ENCODE assay signal across 28 cellular contexts in genomic region chr4:73860175-73860574, GRCh38. TPM values are rescaled to one million over a fixed set of nuclear protein-coding genes. Genes with fewer than 3 reads are reported as not detected.
"Had no signal": no experiment of that assay in that cellular context is flagged by ENCODE, and none has a peak within 500 bp of the region (broad histone marks: within the 10 kb centered on the region; RNA-seq: fewer than 3 reads in every experiment).

No MANE protein-coding gene starts in this region.

- H3K36me3 Mint-ChIP-seq: naive thymus-derived CD8-positive, alpha-beta T cell; stimulated activated naive B cell treated with anti-CD40 and anti-IgM and Interleukin-4, amounts not matched to agents 10 μg/mL and 1 μg/mL and 100 μg/mL, for 72 hours had no signal

- H3K27me3 ChIP-seq: ovary, right lobe of liver had no signal

- H3K4me1 Mint-ChIP-seq: central memory CD8-positive, alpha-beta T cell; naive thymus-derived CD8-positive, alpha-beta T cell; neural crest cell; stimulated activated naive B cell treated with anti-CD40 and anti-IgM and Interleukin-4, amounts not matched to agents 10 μg/mL and 1 μg/mL and 100 μg/mL, for 72 hours; stimulated activated naive CD8-positive, alpha-beta T cell treated with anti-CD3 and anti-CD28 coated beads, Interleukin-15, amount 100 ng/mL, for 72 hours had no signal

- H3K27me3 Mint-ChIP-seq: central memory CD8-positive, alpha-beta T cell; stimulated activated naive CD8-positive, alpha-beta T cell treated with anti-CD3 and anti-CD28 coated beads, Interleukin-15, amount 100 ng/mL, for 72 hours had no signal

- H3K4me3 Mint-ChIP-seq: central memory CD8-positive, alpha-beta T cell; naive thymus-derived CD8-positive, alpha-beta T cell; neural crest cell; stimulated activated naive B cell treated with anti-CD40 and anti-IgM and Interleukin-4, amounts not matched to agents 10 μg/mL and 1 μg/mL and 100 μg/mL, for 72 hours; stimulated activated naive CD8-positive, alpha-beta T cell treated with anti-CD3 and anti-CD28 coated beads, Interleukin-15, amount 100 ng/mL, for 72 hours had no signal

- H3K9me3 ChIP-seq: mucosa of descending colon, ovary, right lobe of liver, thoracic aorta had no signal

- H3K9me3 Mint-ChIP-seq: neural crest cell; stimulated activated naive B cell treated with anti-CD40 and anti-IgM and Interleukin-4, amounts not matched to agents 10 μg/mL and 1 μg/mL and 100 μg/mL, for 72 hours; stimulated activated naive CD8-positive, alpha-beta T cell treated with anti-CD3 and anti-CD28 coated beads, Interleukin-15, amount 100 ng/mL, for 72 hours had no signal

- ATAC-seq: esophagus mucosa; left colon; mucosa of descending colon; naive thymus-derived CD8-positive, alpha-beta T cell; stimulated activated naive B cell treated with anti-CD40 and anti-IgM and Interleukin-4, amounts not matched to agents 10 μg/mL and 1 μg/mL and 100 μg/mL, for 72 hours; stimulated activated naive CD8-positive, alpha-beta T cell treated with anti-CD3 and anti-CD28 coated beads, Interleukin-15, amount 100 ng/mL, for 72 hours had no signal

- DNase-seq: cortex of kidney; dorsolateral prefrontal cortex; effector CD8-positive, alpha-beta T cell; heart right ventricle; hypothalamus; left colon; mammary epithelial cell; mucosa of descending colon; naive thymus-derived CD8-positive, alpha-beta T cell; ovary; right lobe of liver; stimulated activated CD4-positive, alpha-beta T cell treated with anti-CD3 and anti-CD28 coated beads, Interleukin-2, amount 100 ng/mL, for 24 hours; stimulated activated CD4-positive, alpha-beta T cell treated with anti-CD3 and anti-CD28 coated beads, Interleukin-4, amount 100 ng/mL, for 4 hours; stimulated activated naive B cell treated with anti-CD40 and anti-IgM and Interleukin-4, amounts not matched to agents 10 μg/mL and 1 μg/mL and 100 μg/mL, for 72 hours; stimulated activated naive CD8-positive, alpha-beta T cell treated with anti-CD3 and anti-CD28 coated beads, Interleukin-15, amount 100 ng/mL, for 72 hours; trophoblast cell had no signal

- H3K4me3 ChIP-seq: dorsolateral prefrontal cortex, heart right ventricle, mucosa of descending colon, ovary, right lobe of liver, thoracic aorta had no signal

- H3K27ac ChIP-seq: dorsolateral prefrontal cortex, ovary, thoracic aorta had no signal

- FAIRE-seq: frontal cortex, islet of Langerhans had no signal

- H3K36me3 ChIP-seq: heart right ventricle, ovary, right lobe of liver, thoracic aorta had no signal

- H3K27ac Mint-ChIP-seq: naive thymus-derived CD8-positive, alpha-beta T cell; stimulated activated naive B cell treated with anti-CD40 and anti-IgM and Interleukin-4, amounts not matched to agents 10 μg/mL and 1 μg/mL and 100 μg/mL, for 72 hours; stimulated activated naive CD8-positive, alpha-beta T cell treated with anti-CD3 and anti-CD28 coated beads, Interleukin-15, amount 100 ng/mL, for 72 hours had no signal

RNA-seq across cellular contexts. Expression of gene PF4V1, which starts 7.1 kb away (rescaled TPM):
- total RNA-seq: dorsolateral prefrontal cortex; esophagus mucosa; fibroblast of lung; glomerular endothelial cell; heart right ventricle; left colon; lower leg skin; mammary epithelial cell; mucosa of descending colon; naive thymus-derived CD8-positive, alpha-beta T cell; neural crest cell; ovary; posterior vena cava; right lobe of liver; subcutaneous adipose tissue; thoracic aorta; urinary bladder had no signal

RNA-seq across cellular contexts. Expression of gene CXCL1, which starts 9.0 kb away (rescaled TPM):
- total RNA-seq: naive thymus-derived CD8-positive, alpha-beta T cell; neural crest cell had no signal

RNA-seq across cellular contexts. Expression of gene CXCL6, which starts 23.7 kb away (rescaled TPM):
- total RNA-seq: naive thymus-derived CD8-positive, alpha-beta T cell; neural crest cell; posterior vena cava; thoracic aorta had no signal
